8 cellular contexts compared by ENCODE assay signal in the genomic region with DNA sequence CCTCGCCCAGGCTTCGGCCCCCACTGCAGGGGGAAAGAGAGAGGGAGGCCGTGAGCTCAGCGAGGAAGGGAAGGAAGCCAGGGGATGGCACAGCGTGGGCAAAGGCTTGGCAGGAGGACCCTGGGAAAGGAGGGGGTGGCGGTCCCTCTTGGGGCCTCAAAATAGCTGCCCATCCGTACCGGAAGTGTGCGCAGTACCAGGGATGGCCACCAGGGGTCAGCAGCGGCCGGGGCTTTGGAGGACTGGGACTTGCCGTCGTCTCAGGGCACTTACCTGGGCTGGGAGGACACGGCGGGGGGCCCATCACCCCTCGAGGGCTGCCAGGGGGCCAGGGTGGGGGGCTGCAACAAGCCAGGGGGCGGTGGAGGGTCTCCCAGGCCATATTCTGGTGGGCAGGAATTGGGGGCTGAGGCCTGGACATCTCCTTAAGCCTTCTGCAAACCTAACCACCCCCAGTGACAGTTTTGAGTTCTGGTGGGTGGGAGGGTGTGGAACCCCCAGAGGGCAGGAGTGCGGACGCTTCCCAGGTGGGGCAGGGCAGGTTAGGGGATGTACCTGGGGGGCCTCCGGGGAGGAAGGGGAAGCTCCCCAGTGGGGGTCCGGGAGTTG. TPM values are rescaled to one million over a fixed set of nuclear protein-coding genes. Genes with fewer than 3 reads are reported as not detected.
A peak's percentile ranks its signal among the peaks of the same experiment; 100 is the strongest.
DNase-seq lines count a peak whose midpoint lies in the region; ATAC-seq and TF ChIP-seq lines count a peak whose summit lies in the region.

No MANE protein-coding gene starts in this region.

- no peaks in the 10 kb centered on the region for H3K9me2 ChIP-seq in SK-N-SH

- no peaks in the 10 kb centered on the region for H3F3A ChIP-seq in SK-N-SH (replicated peaks; ENCODE audit: insufficient read depth)

- H3K27me3 ChIP-seq in KMS-11 (ENCODE audit: insufficient read depth, low read depth): no peaks in the 10 kb centered on the region
- no peaks in the 10 kb centered on the region for H3K27me3 ChIP-seq in SK-N-SH (ENCODE audit: insufficient read depth)
- no peaks in the 10 kb centered on the region for H3K27me3 ChIP-seq in psoas muscle (ENCODE audit: insufficient read depth in 3 of 3, low read length in 2 of 3)
- H3K27me3 ChIP-seq in uterus: no peaks in the 10 kb centered on the region

- no peaks in the 10 kb centered on the region for H3K79me2 ChIP-seq in KMS-11 (ENCODE audit: insufficient read depth, low read depth)
- no peaks in the 10 kb centered on the region for H3K79me2 ChIP-seq in SK-N-SH (ENCODE audit: insufficient read depth)

- H4K20me1 ChIP-seq in KMS-11 (ENCODE audit: insufficient read depth): no peaks in the 10 kb centered on the region
- H4K20me1 ChIP-seq in SK-N-SH (ENCODE audit: insufficient read depth): no peaks in the 10 kb centered on the region

- peak; percentile 83 for ATAC-seq in Right ventricle myocardium superior (ENCODE audit: poor library complexity)
- peak; percentile 84 to 92 (median 90) for ATAC-seq in psoas muscle

- H3K36me3 ChIP-seq in KMS-11 (ENCODE audit: insufficient read depth) (no peaks in the 10 kb centered on the region), SK-N-SH (replicated peaks in 1 of 2; ENCODE audit: control insufficient read depth in 1 of 2, insufficient read depth in 2 of 2, low read length in 1 of 2) (no peaks in the 10 kb centered on the region), psoas muscle (ENCODE audit: insufficient read depth in 1 of 2, low read depth in 1 of 2) (peaks cover 0 to 5% of the 10 kb centered on the region in 2 donors), uterus (no peaks in the 10 kb centered on the region)

- H3K4me2 ChIP-seq in KMS-11 (no peak overlapping the region), SK-N-SH (no peak overlapping the region)

- intact Hi-C loops in Right ventricle myocardium superior (cut with DNase I): no loop called here
- intact Hi-C loops in psoas muscle (cut with DNase I): loop anchor here (1.0 to 2.0 kb wide), 3 partner anchors 29 to 196 kb away; no protein-coding TSS in a partner anchor
- intact Hi-C loops in uterus (cut with DNase I; ENCODE audit: low total_unique reads): no loop called here

- WGBS in SK-N-SH (ENCODE audit: low lambda C conversion rate): 37% methylated on average over 11 of the region's 21 CpGs
- 20 to 26% (median 23%) methylated on average over 20 to 21 of the region's 21 CpGs for WGBS in psoas muscle, 3 donors

- no peak overlapping the region for H3K27ac ChIP-seq in KMS-11
- H3K27ac ChIP-seq in SK-N-SH (ENCODE audit: low read depth in 2 of 2, low read length in 1 of 2): no peak overlapping the region
- H3K27ac ChIP-seq in psoas muscle: no peak overlapping the region
- H3K27ac ChIP-seq in uterus: no peak overlapping the region

- TF ChIP-seq CTCF in KMS-11 (conservative IDR thresholded peaks at IDR 0.05; ENCODE audit: low read depth, low read length): peak; percentile 84
- TF ChIP-seq CTCF in SK-N-SH (IDR thresholded peaks at IDR 0.05): peak; percentile 83
- peak; percentile 92 for TF ChIP-seq CTCF in psoas muscle (IDR thresholded peaks at IDR 0.05)
- peak; percentile 87 to 99 (median 94) for TF ChIP-seq CTCF in uterus (IDR thresholded peaks at IDR 0.05)

- no peak for TF ChIP-seq POLR2A in uterus (IDR thresholded peaks at IDR 0.05)

- TF ChIP-seq RAD21 in SK-N-SH (IDR thresholded peaks at IDR 0.05; ENCODE audit: low read length): peak; percentile 79

- H3K9me3 ChIP-seq in SK-N-SH: no peaks in the 10 kb centered on the region
- H3K9me3 ChIP-seq in psoas muscle: no peaks in the 10 kb centered on the region
- H3K9me3 ChIP-seq in uterus: no peaks in the 10 kb centered on the region

- no peak for TF ChIP-seq EP300 in SK-N-SH (IDR thresholded peaks at IDR 0.05; ENCODE audit: borderline replicate concordance in 1 of 2, low read depth in 1 of 2, low read length in 1 of 2)

- H2AFZ ChIP-seq in KMS-11 (ENCODE audit: low read depth) (peak overlapping the region; percentile 78), SK-N-SH (ENCODE audit: low read depth) (peak overlapping the region; percentile 62; the same call in 1 of the 2 replicates)

- H3K9ac ChIP-seq in KMS-11: no peak overlapping the region; the same call in 1 of the 2 replicates
- no peak overlapping the region for H3K9ac ChIP-seq in SK-N-SH

- CTCF ChIA-PET in SK-N-SH (lab: Yijun Ruan, JAX): interaction anchor here (0.5 to 5.3 kb wide), 51 partner anchors 10 to 1017 kb away, joined by 3 to 99 read pairs (median 4); partner anchors contain the start of genes BORCS8, MAU2, MEF2B and RFXANK

- no peak overlapping the region for H3K4me3 ChIP-seq in KMS-11 (IDR thresholded peaks at IDR 0.05; ENCODE audit: insufficient read depth, low read depth, low read length)
- H3K4me3 ChIP-seq in SK-N-SH (ENCODE audit: low read depth in 2 of 2, low read length in 1 of 2): no peak overlapping the region
- H3K4me3 ChIP-seq in psoas muscle: peak overlapping the region; percentile 46
- H3K4me3 ChIP-seq in uterus: no peak overlapping the region

- POLR2A ChIA-PET in SK-N-SH (lab: Yijun Ruan, JAX): no interaction called here

- H3K4me1 ChIP-seq in KMS-11 (ENCODE audit: low read depth, poor library complexity, severe bottlenecking): no peaks in the 10 kb centered on the region
- H3K4me1 ChIP-seq in SK-N-SH (ENCODE audit: control insufficient read depth in 1 of 2, insufficient read depth in 2 of 2, low read depth in 1 of 2, low read length in 1 of 2): no peaks in the 10 kb centered on the region; a peak in 1 of 4 replicates
- H3K4me1 ChIP-seq in psoas muscle: no peaks in the 10 kb centered on the region
- H3K4me1 ChIP-seq in uterus: no peaks in the 10 kb centered on the region

- DNase-seq in DMS79 (lab: John Stamatoyannopoulos, UW): peak; percentile 31
- peak; percentile 93 for DNase-seq in SK-N-SH
- DNase-seq in activated naive CD4-positive, alpha-beta T cell treated with anti-CD3 and anti-CD28 coated beads, Interleukin-2, amount 50 U/mL, for 16 hours: peak; percentile 83
- DNase-seq in Right ventricle myocardium superior: peak; percentile 88
- peak; percentile 83 to 90 for DNase-seq in psoas muscle
- peak; percentile 76 to 80 for DNase-seq in uterus
- no peak for DNase-seq in pons (ENCODE audit: low spot score)

TF ChIP-seq in SK-N-SH, 30 proteins besides CTCF, POLR2A, EP300 and RAD21:
- no peak for TF ChIP-seq TAF1 (IDR thresholded peaks at IDR 0.05; ENCODE audit: borderline replicate concordance, low read depth, low read length)
- no peak for TF ChIP-seq PBX3 (IDR thresholded peaks at IDR 0.05)
- no peak for TF ChIP-seq FOXM1 (IDR thresholded peaks at IDR 0.05; ENCODE audit: low read depth)
- no peak for TF ChIP-seq NFIC (IDR thresholded peaks at IDR 0.05; ENCODE audit: borderline replicate concordance)
- no peak for TF ChIP-seq TCF12 (IDR thresholded peaks at IDR 0.05)
- no peak for TF ChIP-seq POLR2AphosphoS5 (IDR thresholded peaks at IDR 0.05; ENCODE audit: low read depth, low read length)
- TF ChIP-seq ELF1 (IDR thresholded peaks at IDR 0.05): peak; percentile 78
- no peak for TF ChIP-seq CHD2 (IDR thresholded peaks at IDR 0.05; ENCODE audit: low read length, partially characterized antibody)
- TF ChIP-seq NRF1 (IDR thresholded peaks at IDR 0.05; ENCODE audit: low read depth, low read length): no peak
- peak; percentile 67 for TF ChIP-seq SMC3 (IDR thresholded peaks at IDR 0.05; ENCODE audit: low read depth, low read length)
TF ChIP-seq in SK-N-SH: peak in this region for 2.

RNA-seq across cellular contexts. Expression of gene TMEM161A, which starts 7.8 kb away (rescaled TPM):
- polyA plus RNA-seq in SK-N-SH (2012; rRNA removed) (37.8 and 39.3 TPM in 2 replicates), psoas muscle (10 to 100 TPM; 30.2 to 46.1 (median 37.6) TPM)
- polyA plus RNA-seq in SK-N-SH (2012; cell fraction: cytosol; rRNA removed): 10.0 and 16.7 TPM in 2 replicates
- polyA plus RNA-seq in SK-N-SH (2012; cell fraction: nucleus; rRNA removed): 109 and 145 TPM in 2 replicates
- total RNA-seq in Right ventricle myocardium superior (23.0 TPM), psoas muscle (10 to 100 TPM; 31.3 to 61.3 (median 42.8) TPM), uterus (10 to 100 TPM in 3 of 4 donors, 1 to 10 TPM in 1; 3.5 to 33.6 (median 17.3) TPM)

RNA-seq across cellular contexts. Expression of gene MEF2B, which starts 24.0 kb away (rescaled TPM):
- polyA plus RNA-seq in SK-N-SH (2012; rRNA removed): 1.0 and 1.1 TPM in 2 replicates
- 0.40 and 0.55 TPM in 2 replicates for polyA plus RNA-seq in SK-N-SH (2012; cell fraction: cytosol; rRNA removed)
- polyA plus RNA-seq in SK-N-SH (2012; cell fraction: nucleus; rRNA removed): 4.3 and 4.6 TPM in 2 replicates
- 0.83 TPM for total RNA-seq in Right ventricle myocardium superior
- total RNA-seq in psoas muscle: under 1 TPM; 0.56 to 0.91 (median 0.63) TPM
- under 1 TPM; 0.07 to 0.18 (median 0.16) TPM for polyA plus RNA-seq in psoas muscle
- 1 to 10 TPM in 1 of 4 donors, under 1 TPM in 1, not detected in 2; 0.55 to 2.0 TPM for total RNA-seq in uterus

RNA-seq across cellular contexts. Expression of gene BORCS8, which starts 45.8 kb away (rescaled TPM):
- polyA plus RNA-seq in SK-N-SH (2012; rRNA removed) (33.7 and 36.4 TPM in 2 replicates), psoas muscle (10 to 100 TPM; 25.2 to 46.1 (median 41.2) TPM)
- 21.3 and 26.1 TPM in 2 replicates for polyA plus RNA-seq in SK-N-SH (2012; cell fraction: cytosol; rRNA removed)
- 44.0 and 46.3 TPM in 2 replicates for polyA plus RNA-seq in SK-N-SH (2012; cell fraction: nucleus; rRNA removed)
- total RNA-seq in Right ventricle myocardium superior (21.0 TPM), psoas muscle (10 to 100 TPM; 16.0 to 33.6 (median 21.0) TPM), uterus (10 to 100 TPM in 1 of 4 donors, 1 to 10 TPM in 1, under 1 TPM in 1, not detected in 1; 0.26 to 28.4 (median 4.0) TPM)

RNA-seq across cellular contexts. Expression of gene RFXANK, which starts 46.0 kb away (rescaled TPM):
- polyA plus RNA-seq in SK-N-SH (2012; rRNA removed) (98.2 and 117 TPM in 2 replicates), psoas muscle (10 to 100 TPM; 39.1 to 64.9 (median 57.4) TPM)
- polyA plus RNA-seq in SK-N-SH (2012; cell fraction: cytosol; rRNA removed): 44.4 and 60.1 TPM in 2 replicates
- polyA plus RNA-seq in SK-N-SH (2012; cell fraction: nucleus; rRNA removed): 268 and 280 TPM in 2 replicates
- total RNA-seq in Right ventricle myocardium superior (33.9 TPM), psoas muscle (10 to 100 TPM; 33.3 to 53.5 (median 46.2) TPM), uterus (10 to 100 TPM; 24.4 to 60.2 (median 53.8) TPM)

RNA-seq across cellular contexts. Expression of gene NR2C2AP, which starts 57.1 kb away (rescaled TPM):
- polyA plus RNA-seq in SK-N-SH (2012; rRNA removed) (21.2 and 21.9 TPM in 2 replicates), psoas muscle (10 to 100 TPM; 17.5 to 44.4 (median 21.9) TPM)
- 14.0 and 17.5 TPM in 2 replicates for polyA plus RNA-seq in SK-N-SH (2012; cell fraction: cytosol; rRNA removed)
- polyA plus RNA-seq in SK-N-SH (2012; cell fraction: nucleus; rRNA removed): 32.1 and 33.6 TPM in 2 replicates
- total RNA-seq in Right ventricle myocardium superior (5.9 TPM), psoas muscle (10 to 100 TPM in 3 of 4 donors, 1 to 10 TPM in 1; 7.5 to 15.8 (median 12.8) TPM), uterus (10 to 100 TPM in 2 of 4 donors, 1 to 10 TPM in 1, under 1 TPM in 1; 0.77 to 16.0 (median 8.5) TPM)

Comparison
In these comparisons a context has a peak if more than half of its experiments do, and no peak if none do; other contexts are left out.
1. intact Hi-C loops: an anchor here in psoas muscle (1.0 to 2.0 kb wide); none called in Right ventricle myocardium superior and uterus.